2 cellular contexts compared by ENCODE assay signal in genomic region chr3:136931587-136931986, GRCh38.
TF ChIP-seq lines count a peak whose summit lies in the region.

No MANE protein-coding gene starts in this region.

TF ChIP-seq in GM12878, 131 proteins besides CTCF, POLR2A, EP300 and RAD21:
- TF ChIP-seq WRNIP1 (IDR thresholded peaks at IDR 0.05; ENCODE audit: borderline replicate concordance, low read depth, low read length): no peak
- 0 out of 2 replicates have a peak, but pooled peaks have one; percentile 39 for TF ChIP-seq RUNX3 (IDR thresholded peaks at IDR 0.05; ENCODE audit: low read length)

TF ChIP-seq in HepG2, 621 proteins besides CTCF, POLR2A, EP300 and RAD21:
- no peak for TF ChIP-seq ZNF234 (CRISPR knock-in tag; conservative IDR thresholded peaks at IDR 0.05)
- TF ChIP-seq NR1H2 (CRISPR knock-in tag; IDR thresholded peaks at IDR 0.05; ENCODE audit: borderline replicate concordance, low read depth): no peak
